Comparison of ENCODE assay signal across 16 cellular contexts in genomic region chr7:41834805-41835694, GRCh38.
DNase-seq lines count a peak whose midpoint lies in the region; ATAC-seq and TF ChIP-seq lines count a peak whose summit lies in the region.
"Had no signal": no experiment of that assay in that cellular context is flagged by ENCODE, and none has a peak within 500 bp of the region (broad histone marks: within the 10 kb centered on the region; RNA-seq: fewer than 3 reads in every experiment).

No MANE protein-coding gene starts in this region.

- BruUV-seq in MCF 10A (replicated peaks; lab: Mats Ljungman, UMichigan) = no TSS peak

- H3K4me3 Mint-ChIP-seq in MCF 10A (ENCODE audit: unreplicated experiment) (no peak overlapping the region), osteocyte (ENCODE audit: unreplicated experiment) (no peak overlapping the region)
- H3K4me3 Mint-ChIP-seq: activated naive CD8-positive, alpha-beta T cell; memory B cell had no signal

- no peak for TF ChIP-seq CTCF in breast epithelium (IDR thresholded peaks at IDR 0.05)
- TF ChIP-seq CTCF in MCF 10A (IDR thresholded peaks at IDR 0.05; ENCODE audit: unreplicated experiment) = no peak
- no peak for TF ChIP-seq CTCF in foreskin fibroblast (IDR thresholded peaks at IDR 0.05; ENCODE audit: low read depth, low read length)
- no peak for TF ChIP-seq CTCF in osteocyte (IDR thresholded peaks at IDR 0.05)
- TF ChIP-seq CTCF in vagina (IDR thresholded peaks at IDR 0.05) = no peak

- H3K27ac ChIP-seq in breast epithelium (peak overlapping the region; percentile 51 to 78), vagina (peak overlapping the region; percentile 67)
- H3K27ac ChIP-seq: upper lobe of left lung had no signal

- ATAC-seq in GM21526 (IDR thresholded peaks at IDR 0.05; ENCODE audit: low FRiP score, unreplicated experiment) (no peak), GM19035 (IDR thresholded peaks at IDR 0.05; ENCODE audit: unreplicated experiment) (no peak)

- H3K4me1 ChIP-seq in breast epithelium (peaks cover 0 to 6% of the 10 kb centered on the region in 2 donors), vagina (peaks cover 8% of the 10 kb centered on the region)
- H3K4me1 ChIP-seq: Caco-2, upper lobe of left lung had no signal

- H3K27ac Mint-ChIP-seq in MCF 10A (ENCODE audit: low read depth, unreplicated experiment) = no peak overlapping the region
- peak overlapping the region; percentile 93 for H3K27ac Mint-ChIP-seq in osteocyte (ENCODE audit: unreplicated experiment)
- H3K27ac Mint-ChIP-seq: activated naive CD8-positive, alpha-beta T cell; memory B cell had no signal

- H3K9me3 ChIP-seq in breast epithelium (no peaks in the 10 kb centered on the region), vagina (no peaks in the 10 kb centered on the region)
- H3K9me3 ChIP-seq: upper lobe of left lung had no signal

- CTCF ChIA-PET in MCF 10A (lab: Yijun Ruan, JAX) = interaction anchor here (0.7 kb wide), 1 partner anchor 105 kb away, joined by 3 read pairs; no protein-coding TSS in a partner anchor

- H3K27me3 ChIP-seq in breast epithelium = no peaks in the 10 kb centered on the region
- no peaks in the 10 kb centered on the region for H3K27me3 ChIP-seq in vagina
- H3K27me3 ChIP-seq: upper lobe of left lung had no signal

- DNase-seq in breast epithelium (ENCODE audit: low spot score in 2 of 2) = no peak
- no peak for DNase-seq in MCF 10A (ENCODE audit: unreplicated experiment)
- DNase-seq in foreskin fibroblast = peak; percentile 19 to 40
- DNase-seq in osteocyte (ENCODE audit: extremely low spot score, unreplicated experiment) = no peak
- no peak for DNase-seq in vagina (ENCODE audit: extremely low spot score in 2 of 2)
- DNase-seq in KG1 (lab: John Stamatoyannopoulos, UW) = no peak
- DNase-seq: 8988T, Caco-2, GOT3, NCI-H1105 treated with DMSO at 0.1 percent for 48 hours, NCI-H526 treated with DMSO at 0.1 percent for 48 hours, upper lobe of left lung had no signal

- TF ChIP-seq POLR2A in breast epithelium (IDR thresholded peaks at IDR 0.05) (no peak), vagina (IDR thresholded peaks at IDR 0.05) (no peak)

- H3K4me3 ChIP-seq in breast epithelium = peak overlapping the region in 1 of 3 donors; percentile 28
- no peak overlapping the region for H3K4me3 ChIP-seq in foreskin fibroblast (ENCODE audit: low read depth in 1 of 2, low read length in 2 of 2)
- no peak overlapping the region for H3K4me3 ChIP-seq in vagina
- H3K4me3 ChIP-seq: upper lobe of left lung had no signal

- H3K36me3 Mint-ChIP-seq in MCF 10A (ENCODE audit: insufficient read depth, unreplicated experiment) (no peaks in the 10 kb centered on the region), osteocyte (ENCODE audit: unreplicated experiment) (peaks cover 3% of the 10 kb centered on the region)
- H3K36me3 Mint-ChIP-seq: activated naive CD8-positive, alpha-beta T cell had no signal

- H3K27me3 Mint-ChIP-seq in MCF 10A (ENCODE audit: insufficient read depth, unreplicated experiment) (no peaks in the 10 kb centered on the region), osteocyte (ENCODE audit: unreplicated experiment) (no peaks in the 10 kb centered on the region)
- H3K27me3 Mint-ChIP-seq: activated naive CD8-positive, alpha-beta T cell; memory B cell had no signal

- H3K9me3 Mint-ChIP-seq in MCF 10A (ENCODE audit: unreplicated experiment) = peaks cover 19% of the 10 kb centered on the region
- peaks cover 14% of the 10 kb centered on the region for H3K9me3 Mint-ChIP-seq in osteocyte (ENCODE audit: unreplicated experiment)

- intact Hi-C loops in breast epithelium (cut with DNase I; ENCODE audit: low total_unique reads) (no loop called here), MCF 10A (cut with micrococcal nuclease) (no loop called here), vagina (cut with DNase I) (no loop called here)

- POLR2A ChIA-PET in MCF 10A (lab: Yijun Ruan, JAX) = no interaction called here

- H3K36me3 ChIP-seq in breast epithelium = no peaks in the 10 kb centered on the region
- H3K36me3 ChIP-seq in vagina = no peaks in the 10 kb centered on the region
- H3K36me3 ChIP-seq: upper lobe of left lung had no signal

- H3K4me1 Mint-ChIP-seq in MCF 10A (ENCODE audit: insufficient read depth, unreplicated experiment) = no peaks in the 10 kb centered on the region
- peaks cover 23% of the 10 kb centered on the region for H3K4me1 Mint-ChIP-seq in osteocyte (ENCODE audit: unreplicated experiment)

Comparison
In these comparisons a context has a peak if more than half of its experiments do, and no peak if none do; other contexts are left out.
1. DNase-seq: peak in foreskin fibroblast (2 of 2); none in breast epithelium (0 of 2), MCF 10A (single experiment), osteocyte (single experiment), vagina (0 of 2) and KG1 (single experiment).